14 cellular contexts compared by ENCODE assay signal in the genomic region with DNA sequence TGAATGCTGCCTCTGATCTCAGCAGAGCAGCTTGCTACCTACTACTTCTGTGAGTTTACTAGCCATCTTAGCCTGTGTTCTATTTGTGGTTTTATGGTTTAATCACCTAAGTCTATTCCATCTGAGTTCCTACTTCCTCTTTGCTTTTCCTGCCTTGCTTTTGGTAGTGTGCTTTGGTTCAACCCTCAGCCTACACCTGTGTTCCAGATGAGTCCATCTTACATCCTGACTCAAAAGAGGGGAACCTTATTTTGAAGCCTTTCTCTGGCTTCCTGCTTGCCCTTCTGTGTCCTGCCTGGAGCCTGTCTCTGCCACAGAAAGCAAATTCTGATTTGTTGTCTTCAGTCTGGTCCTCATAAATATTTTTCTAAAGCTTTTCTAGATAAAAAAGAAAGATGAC.
DNase-seq lines count a peak whose midpoint lies in the region; ATAC-seq lines count a peak whose summit lies in the region.
"Had no signal": no experiment of that assay in that cellular context is flagged by ENCODE, and none has a peak within 500 bp of the region (broad histone marks: within the 10 kb centered on the region; RNA-seq: fewer than 3 reads in every experiment).

No MANE protein-coding gene starts in this region.

- ATAC-seq in GM18870 (IDR thresholded peaks at IDR 0.05; ENCODE audit: unreplicated experiment) (peak; percentile 69), GM21619 (IDR thresholded peaks at IDR 0.05; ENCODE audit: unreplicated experiment) (peak; percentile 66), HG03103 (IDR thresholded peaks at IDR 0.05; ENCODE audit: low read depth, unreplicated experiment) (peak; percentile 71)
- ATAC-seq: GM23338 had no signal

- H3K27ac ChIP-seq in caudate nucleus (ENCODE audit: low read depth, low read length) = peak overlapping the region; percentile 52
- H3K27ac ChIP-seq: stomach had no signal

- DNase-seq in caudate nucleus (lab: John Stamatoyannopoulos, UW) = no peak
- no peak for DNase-seq in activated CD4-positive, CD25-positive, alpha-beta regulatory T cell treated with anti-CD3 and anti-CD28 coated beads, Interleukin-2, amount 50 U/mL, for 72 hours
- DNase-seq in activated effector memory CD4-positive, alpha-beta T cell treated with Interleukin-2 at 50 U/mL for 16 hours = no peak
- no peak for DNase-seq in activated naive CD4-positive, alpha-beta T cell (lab: John Stamatoyannopoulos, UW)
- DNase-seq in NCI-H226 = no peak
- DNase-seq: activated CD4-positive, alpha-beta T cell treated with anti-CD3 and anti-CD28 coated beads, Interleukin-2, amount 50 U/mL, for 4 hours; activated naive CD4-positive, alpha-beta T cell treated with Interleukin-2 at 50 U/mL for 16 hours; erythroblast; NCI-H187; stomach had no signal
